In genomic region chr10:71832967-71833366, GRCh38 we compare ENCODE assay signal across 1 cellular context.
TF ChIP-seq lines count a peak whose summit lies in the region.

No MANE protein-coding gene starts in this region.

TF ChIP-seq in SK-N-SH treated with all-trans-retinoic acid at 6 μM for 48 hours, 23 proteins besides CTCF, POLR2A, EP300 and RAD21 (continued from another document):
- no peak for TF ChIP-seq CSRNP3 (CRISPR knock-in tag; IDR thresholded peaks at IDR 0.05)
- TF ChIP-seq TOX (CRISPR knock-in tag; IDR thresholded peaks at IDR 0.05; ENCODE audit: borderline replicate concordance): no peak
- no peak for TF ChIP-seq CSDC2 (CRISPR knock-in tag; IDR thresholded peaks at IDR 0.05)
- TF ChIP-seq GLIS3 (CRISPR knock-in tag; IDR thresholded peaks at IDR 0.05): no peak
- TF ChIP-seq ZC3H10 (CRISPR knock-in tag; IDR thresholded peaks at IDR 0.05): no peak
- no peak for TF ChIP-seq PPARA (CRISPR knock-in tag; IDR thresholded peaks at IDR 0.05; ENCODE audit: borderline replicate concordance)
- TF ChIP-seq POU6F1 (CRISPR knock-in tag; IDR thresholded peaks at IDR 0.05; ENCODE audit: borderline replicate concordance, low read depth): no peak
